8 cellular contexts compared by ENCODE assay signal in genomic region chr1:21254335-21254951, GRCh38. TPM values are rescaled to one million over a fixed set of nuclear protein-coding genes. Genes with fewer than 3 reads are reported as not detected.
DNase-seq lines count a peak whose midpoint lies in the region; ATAC-seq and TF ChIP-seq lines count a peak whose summit lies in the region.

No MANE protein-coding gene starts in this region.

- no peak overlapping the region for H2AFZ ChIP-seq in OCI-LY7 (ENCODE audit: low read length)

- CTCF ChIA-PET in OCI-LY7 (lab: Charles Lee; ENCODE audit: unreplicated experiment), result interaction anchor here (0.6 to 1.4 kb wide), 3 partner anchors 11 to 114 kb away, joined by 4 to 8 read pairs (median 6); no protein-coding TSS in a partner anchor

- H3K27me3 ChIP-seq in breast epithelium, result no peaks in the 10 kb centered on the region
- no peaks in the 10 kb centered on the region for H3K27me3 ChIP-seq in right lobe of liver
- H3K27me3 ChIP-seq in suprapubic skin, result no peaks in the 10 kb centered on the region

- no peak overlapping the region for H3K4me3 ChIP-seq in breast epithelium
- no peak overlapping the region for H3K4me3 ChIP-seq in right lobe of liver
- no peak overlapping the region for H3K4me3 ChIP-seq in suprapubic skin
- H3K4me3 ChIP-seq in OCI-LY7 (ENCODE audit: low read depth, low read length, poor library complexity, severe bottlenecking), result no peak overlapping the region

- intact Hi-C loops in breast epithelium (cut with DNase I; ENCODE audit: low total_unique reads) (no loop called here), right lobe of liver (cut with DNase I) (no loop called here), OCI-LY7 (cut with micrococcal nuclease; ENCODE audit: unreplicated experiment) (no loop called here)

- H3K27ac ChIP-seq in breast epithelium, result peak overlapping the region; percentile 40 to 64
- H3K27ac ChIP-seq in right lobe of liver, result peak overlapping the region in 2 of 3 donors; percentile 12 to 15
- H3K27ac ChIP-seq in suprapubic skin, result peak overlapping the region; percentile 49
- no peak overlapping the region for H3K27ac ChIP-seq in OCI-LY7 (ENCODE audit: low read depth, low read length, poor library complexity, severe bottlenecking)

- H3K9me2 ChIP-seq in OCI-LY7 (ENCODE audit: insufficient read depth, low read length), result no peaks in the 10 kb centered on the region

- ATAC-seq in right lobe of liver, result peak in 2 of 4 donors; percentile 4 to 9

- no TSS peak for BruUV-seq in OCI-LY7 (replicated peaks; lab: Mats Ljungman, UMichigan)

- WGBS in right lobe of liver (ENCODE audit: insufficient coverage, low coverage, low lambda C conversion rate, missing lambda C conversion rate), result no CpG with 5 or more reads among the region's 8 CpGs
- WGBS in suprapubic skin, result 65% methylated on average over 8 of the region's 8 CpGs

- DNase-seq in NCI-H345 treated with DMSO at 0.1 percent for 48 hours (lab: John Stamatoyannopoulos, UW; ENCODE audit: unreplicated experiment) (peak; percentile 56), breast epithelium (ENCODE audit: low spot score in 2 of 2) (no peak), right lobe of liver (no peak), suprapubic skin (ENCODE audit: low spot score in 2 of 2) (no peak), OCI-LY7 (ENCODE audit: low spot score) (no peak), GF-D8 (lab: John Stamatoyannopoulos, UW) (no peak), SKM-1 treated with dmso at 0.1 percent for 144 hours (lab: John Stamatoyannopoulos, UW; ENCODE audit: unreplicated experiment) (no peak)
- DNase-seq in stimulated activated CD4-positive, alpha-beta T cell treated with anti-CD3 and anti-CD28 coated beads, Interleukin-4, amount 100 ng/mL, for 1 hour, result no peak

- H3K9me3 ChIP-seq in breast epithelium (no peaks in the 10 kb centered on the region), right lobe of liver (no peaks in the 10 kb centered on the region), suprapubic skin (no peaks in the 10 kb centered on the region), OCI-LY7 (ENCODE audit: low read length) (no peaks in the 10 kb centered on the region)

- no peaks in the 10 kb centered on the region for H3K4me1 ChIP-seq in breast epithelium
- H3K4me1 ChIP-seq in right lobe of liver, result peaks cover 0 to 48% (median 23%) of the 10 kb centered on the region in 4 donors
- H3K4me1 ChIP-seq in suprapubic skin, result peaks cover 51% of the 10 kb centered on the region
- H3K4me1 ChIP-seq in OCI-LY7 (ENCODE audit: insufficient read depth, low read length, poor library complexity, severe bottlenecking), result peaks cover 5% of the 10 kb centered on the region

- H3K36me3 ChIP-seq in breast epithelium, result peaks cover 5% of the 10 kb centered on the region
- H3K36me3 ChIP-seq in right lobe of liver, result peaks cover 0 to 30% (median 6%) of the 10 kb centered on the region in 4 donors
- H3K36me3 ChIP-seq in suprapubic skin, result peaks cover 47% of the 10 kb centered on the region
- no peaks in the 10 kb centered on the region for H3K36me3 ChIP-seq in OCI-LY7 (ENCODE audit: insufficient read depth, low read length)

- H3K79me2 ChIP-seq in OCI-LY7 (ENCODE audit: insufficient read depth, low read depth, low read length), result no peaks in the 10 kb centered on the region

- TF ChIP-seq EP300 in suprapubic skin (IDR thresholded peaks at IDR 0.05), result no peak

- TF ChIP-seq POLR2A in breast epithelium (IDR thresholded peaks at IDR 0.05) (no peak), right lobe of liver (IDR thresholded peaks at IDR 0.05) (no peak), suprapubic skin (IDR thresholded peaks at IDR 0.05) (no peak)

- TF ChIP-seq CTCF in breast epithelium (IDR thresholded peaks at IDR 0.05), result no peak
- no peak for TF ChIP-seq CTCF in right lobe of liver (IDR thresholded peaks at IDR 0.05)
- no peak for TF ChIP-seq CTCF in suprapubic skin (IDR thresholded peaks at IDR 0.05)
- TF ChIP-seq CTCF in OCI-LY7 (conservative IDR thresholded peaks at IDR 0.05; ENCODE audit: low read length), result no peak

- POLR2A ChIA-PET in OCI-LY7 (lab: Charles Lee), result interaction anchor here (0.5 to 1.2 kb wide), 2 partner anchors 15 to 704 kb away, joined by 3 to 4 read pairs; no protein-coding TSS in a partner anchor

- no peaks in the 10 kb centered on the region for H4K20me1 ChIP-seq in OCI-LY7 (ENCODE audit: insufficient read depth, low read length)

- H3K4me2 ChIP-seq in OCI-LY7 (ENCODE audit: low read length), result no peak overlapping the region

RNA-seq across cellular contexts. Expression of gene ECE1, which starts 35.8 kb away (rescaled TPM):
- total RNA-seq in breast epithelium, result 100 to 1,000 TPM in 2 of 3 donors, 10 to 100 TPM in 1; 62.6 to 121 (median 112) TPM
- total RNA-seq in right lobe of liver, result 10 to 100 TPM; 39.7 to 61.3 (median 43.8) TPM
- total RNA-seq in suprapubic skin, result 10 to 100 TPM; 40.8 to 64.2 (median 55.3) TPM
- total RNA-seq in OCI-LY7 (2014; rRNA removed; shearing (Covaris generic)), result 13.5 and 20.0 TPM in 2 replicates
- 25.3 and 32.8 TPM in 2 replicates for total RNA-seq in OCI-LY7 (2022)
